ENCODE assay signal across 11 cellular contexts in genomic region chr13:46170687-46171086, GRCh38. TPM values are rescaled to one million over a fixed set of nuclear protein-coding genes. Genes with fewer than 3 reads are reported as not detected.
DNase-seq lines count a peak whose midpoint lies in the region; ATAC-seq, FAIRE-seq and TF ChIP-seq lines count a peak whose summit lies in the region.
"Had no signal": no experiment of that assay in that cellular context is flagged by ENCODE, and none has a peak within 500 bp of the region (broad histone marks: within the 10 kb centered on the region; RNA-seq: fewer than 3 reads in every experiment).

No MANE protein-coding gene starts in this region.

- H3K4me1 ChIP-seq in BLaER1 treated with 17β-estradiol and CSF1 and Interleukin-3, amounts not matched to agents 10 nM and 100 nM, result peaks cover 96 to 100% (median 100%) of the 10 kb centered on the region in 10 experiments
- no peaks in the 10 kb centered on the region for H3K4me1 ChIP-seq in keratinocyte (ENCODE audit: control insufficient read depth, extremely low read depth, insufficient read depth, low read length)
- no peaks in the 10 kb centered on the region for H3K4me1 ChIP-seq in BE2C

- peaks cover 0 to under 1% (median 0%) of the 10 kb centered on the region in 11 experiments; a peak in 4 of 22 replicates for H3K9me3 ChIP-seq in BLaER1 treated with 17β-estradiol and CSF1 and Interleukin-3, amounts not matched to agents 10 nM and 100 nM (replicated peaks in 1 of 11)
- H3K9me3 ChIP-seq in keratinocyte (ENCODE audit: control insufficient read depth, low read depth, low read length) (no peaks in the 10 kb centered on the region), BE2C (no peaks in the 10 kb centered on the region)

- DNase-seq in H7, result peak; percentile 31
- peak; percentile 24 for DNase-seq in UCSD-AML1 (lab: John Stamatoyannopoulos, UW; ENCODE audit: unreplicated experiment)
- DNase-seq in keratinocyte (ENCODE audit: low read depth, low spot score), result no peak
- no peak for DNase-seq in NCI-H526 treated with DMSO at 0.1 percent for 48 hours (lab: John Stamatoyannopoulos, UW)
- DNase-seq in BE2C, result no peak
- DNase-seq in H4 (ENCODE audit: low spot score), result no peak
- DNase-seq: OCI-M1 had no signal

- peaks cover 18 to 100% (median 58%) of the 10 kb centered on the region in 11 experiments for H4K20me1 ChIP-seq in BLaER1 treated with 17β-estradiol and CSF1 and Interleukin-3, amounts not matched to agents 10 nM and 100 nM
- no peaks in the 10 kb centered on the region for H4K20me1 ChIP-seq in keratinocyte (ENCODE audit: control insufficient read depth, extremely low read depth, insufficient read depth, low read length)

- H2AFZ ChIP-seq in keratinocyte (ENCODE audit: control insufficient read depth, low read length), result no peak overlapping the region

- H3K79me2 ChIP-seq in keratinocyte (ENCODE audit: control insufficient read depth, insufficient read depth, low read length), result no peaks in the 10 kb centered on the region

- peak overlapping the region; percentile 54 to 98 (median 83); a peak in 21 of 22 replicates for H3K9ac ChIP-seq in BLaER1 treated with 17β-estradiol and CSF1 and Interleukin-3, amounts not matched to agents 10 nM and 100 nM
- no peak overlapping the region for H3K9ac ChIP-seq in keratinocyte (ENCODE audit: control insufficient read depth, extremely low read depth, insufficient read depth, low read length)

- FAIRE-seq in keratinocyte (lab: Jason Lieb, UNC), result peak; percentile 5

- TF ChIP-seq CTCF in keratinocyte (optimal IDR thresholded peaks at IDR 0.05 in 1 of 3, IDR thresholded peaks at IDR 0.05 in 1 of 3, conservative IDR thresholded peaks at IDR 0.05 in 1 of 3; ENCODE audit: extremely low read depth in 1 of 3, insufficient read depth in 2 of 3, low read length in 3 of 3) (no peak), BE2C (IDR thresholded peaks at IDR 0.05; ENCODE audit: low read depth, low read length) (no peak)

- dilution Hi-C loops in keratinocyte (cut with MboI; ENCODE audit: extremely low pct_ligation_motif_present, low sequenced_read_pairs), result no loop called here

- no peaks in the 10 kb centered on the region for H3K27me3 ChIP-seq in BLaER1 treated with 17β-estradiol and CSF1 and Interleukin-3, amounts not matched to agents 10 nM and 100 nM
- H3K27me3 ChIP-seq in H7 (ENCODE audit: control insufficient read depth, insufficient read depth, low read length) (peaks cover 2% of the 10 kb centered on the region; the same call in 1 of the 2 replicates), keratinocyte (ENCODE audit: control insufficient read depth, extremely low read depth, insufficient read depth, low read length) (peaks cover 14% of the 10 kb centered on the region), BE2C (no peaks in the 10 kb centered on the region; the same call in 1 of the 2 replicates)

- H3K9me1 ChIP-seq in keratinocyte (ENCODE audit: control insufficient read depth, extremely low read depth, insufficient read depth, low read length), result no peaks in the 10 kb centered on the region

- H3K4me3 ChIP-seq in BLaER1 treated with 17β-estradiol and CSF1 and Interleukin-3, amounts not matched to agents 10 nM and 100 nM, result peak overlapping the region; percentile 27 to 86 (median 49); a peak in 18 of 20 replicates
- H3K4me3 ChIP-seq in H7 (ENCODE audit: insufficient read depth, low read depth, low read length), result no peak overlapping the region
- no peak overlapping the region for H3K4me3 ChIP-seq in keratinocyte (ENCODE audit: control insufficient read depth in 2 of 3, extremely low read depth in 1 of 3, insufficient read depth in 2 of 3, low read depth in 1 of 3, low read length in 3 of 3)
- H3K4me3 ChIP-seq in BE2C (ENCODE audit: low read depth, low read length), result no peak overlapping the region

- peak overlapping the region; percentile 67 to 99 (median 95) for H3K27ac ChIP-seq in BLaER1 treated with 17β-estradiol and CSF1 and Interleukin-3, amounts not matched to agents 10 nM and 100 nM
- no peak overlapping the region for H3K27ac ChIP-seq in keratinocyte (ENCODE audit: control insufficient read depth, insufficient read depth, low read length)

- no peak for ATAC-seq in GM18511 (IDR thresholded peaks at IDR 0.05; ENCODE audit: unreplicated experiment)
- ATAC-seq: esophagus mucosa had no signal

- peak overlapping the region; percentile 85 to 99 (median 97) for H3K4me2 ChIP-seq in BLaER1 treated with 17β-estradiol and CSF1 and Interleukin-3, amounts not matched to agents 10 nM and 100 nM
- no peak overlapping the region for H3K4me2 ChIP-seq in keratinocyte (ENCODE audit: control insufficient read depth, extremely low read depth, insufficient read depth, low read depth, low read length)

- H3K36me3 ChIP-seq in BLaER1 treated with 17β-estradiol and CSF1 and Interleukin-3, amounts not matched to agents 10 nM and 100 nM, result peaks cover 44 to 100% (median 86%) of the 10 kb centered on the region in 11 experiments; a peak in 20 of 22 replicates
- H3K36me3 ChIP-seq in H7 (replicated peaks; ENCODE audit: control insufficient read depth, insufficient read depth, low read length) (no peaks in the 10 kb centered on the region), keratinocyte (ENCODE audit: control insufficient read depth in 2 of 2, extremely low read depth in 1 of 2, insufficient read depth in 2 of 2, low read length in 2 of 2) (no peaks in the 10 kb centered on the region), BE2C (no peaks in the 10 kb centered on the region)

RNA-seq across cellular contexts. Expression of gene LCP1, which starts 11.3 kb away (rescaled TPM):
- total RNA-seq in H7 (2014; rRNA removed; shearing (Covaris generic)), result 0.62 and 1.9 TPM in 2 replicates
- 1.8 to 2.5 TPM (median 2.2 TPM) in 3 replicates for polyA plus RNA-seq in keratinocyte
- not detected for polyA plus RNA-seq in keratinocyte (2011; ENCODE audit: low read depth)
- polyA plus RNA-seq in keratinocyte (2011; cell fraction: cytosol; rRNA removed), result 1.3 and 1.5 TPM in 2 replicates
- 1.3 and 2.2 TPM in 2 replicates for polyA plus RNA-seq in keratinocyte (2011; cell fraction: nucleus; rRNA removed)
- polyA plus RNA-seq in keratinocyte (2012; ENCODE audit: low replicate concordance), result 0.06 and 1.5 TPM in 2 replicates
- polyA minus RNA-seq in keratinocyte, result 0.66 to 5.0 TPM (median 1.8 TPM) in 3 replicates
- polyA minus RNA-seq in keratinocyte (2011; cell fraction: cytosol; rRNA and poly(A)+ RNA removed), result not detected
- polyA minus RNA-seq in keratinocyte (2011; cell fraction: nucleus; rRNA and poly(A)+ RNA removed), result 0.53 and 0.93 TPM in 2 replicates
- polyA plus RNA-seq in BE2C (2012; ENCODE audit: insufficient read depth, insufficient read length, low read depth), result 12.7 TPM
- 66.6 and 77.8 TPM in 2 replicates for total RNA-seq in H4 (2014; rRNA removed; shearing (Covaris generic))
- total RNA-seq: HT-29 had no signal

RNA-seq across cellular contexts. Expression of gene LRRC63, which starts 41.0 kb away (rescaled TPM):
- not detected in 2 replicates for total RNA-seq in H7 (2014; rRNA removed; shearing (Covaris generic))
- 0.02 to 0.05 TPM in 2 of 3 replicates, not detected in the other for polyA plus RNA-seq in keratinocyte
- polyA plus RNA-seq in keratinocyte (2011; ENCODE audit: low read depth), result not detected
- polyA plus RNA-seq in keratinocyte (2011; cell fraction: cytosol; rRNA removed), result not detected in 2 replicates
- 0.05 TPM in 1 of 2 replicates, not detected in the other for polyA plus RNA-seq in keratinocyte (2011; cell fraction: nucleus; rRNA removed)
- not detected in 2 replicates for polyA plus RNA-seq in keratinocyte (2012; ENCODE audit: low replicate concordance)
- polyA minus RNA-seq in keratinocyte, result not detected in 3 replicates
- polyA minus RNA-seq in keratinocyte (2011; cell fraction: cytosol; rRNA and poly(A)+ RNA removed), result not detected
- polyA minus RNA-seq in keratinocyte (2011; cell fraction: nucleus; rRNA and poly(A)+ RNA removed), result not detected in 2 replicates
- 0.65 TPM for polyA plus RNA-seq in BE2C (2012; ENCODE audit: insufficient read depth, insufficient read length, low read depth)
- 0.10 TPM in 1 of 2 replicates, not detected in the other for total RNA-seq in H4 (2014; rRNA removed; shearing (Covaris generic))
- total RNA-seq: esophagus mucosa, HT-29 had no signal

Comparison
In these comparisons a context has a peak if more than half of its experiments do, and no peak if none do; other contexts are left out.
1. H3K4me3 ChIP-seq: peak in BLaER1 treated with 17β-estradiol and CSF1 and Interleukin-3, amounts not matched to agents 10 nM and 100 nM (10 of 10); none in H7 (single experiment), keratinocyte (0 of 3) and BE2C (single experiment).
2. DNase-seq: peak in H7 (single experiment) and UCSD-AML1 (single experiment); none in keratinocyte (single experiment), NCI-H526 treated with DMSO at 0.1 percent for 48 hours (single experiment), BE2C (single experiment) and H4 (single experiment).
3. RNA of gene LCP1, which starts 11.3 kb away (total RNA-seq): 66.6 to 77.8 TPM in H4; 0.62 to 1.9 TPM in H7; every median in the first group is over 10 times any median in the second.